Comparison of ENCODE assay signal across 30 cellular contexts in genomic region chr4:37909690-37910486, GRCh38. TPM values are rescaled to one million over a fixed set of nuclear protein-coding genes. Genes with fewer than 3 reads are reported as not detected.
DNase-seq lines count a peak whose midpoint lies in the region; FAIRE-seq and TF ChIP-seq lines count a peak whose summit lies in the region.
"Had no signal": no experiment of that assay in that cellular context is flagged by ENCODE, and none has a peak within 500 bp of the region (broad histone marks: within the 10 kb centered on the region; RNA-seq: fewer than 3 reads in every experiment).

No MANE protein-coding gene starts in this region.

- DNase-seq in GM12892 (ENCODE audit: insufficient read length) = no peak
- DNase-seq in astrocyte of the hippocampus (ENCODE audit: low read depth, low spot score) = peak; percentile 48
- no peak for DNase-seq in left ventricle myocardium inferior
- no peak for DNase-seq in sigmoid colon
- no peak for DNase-seq in activated gamma-delta T cell (lab: John Stamatoyannopoulos, UW)
- DNase-seq in glomerular visceral epithelial cell (ENCODE audit: extremely low spot score) = no peak
- DNase-seq in Caco-2 = no peak
- DNase-seq in posterior cingulate gyrus = no peak
- DNase-seq: activated CD4-positive, alpha-beta T cell treated with anti-CD3 and anti-CD28 coated beads for 4 hours; activated naive CD4-positive, alpha-beta T cell treated with anti-CD3 and anti-CD28 coated beads, Interleukin-2, amount 50 U/mL, for 16 hours; activated T-cell treated with anti-CD3 and anti-CD28 coated beads, Interleukin-2, amount 50 U/mL, for 72 hours; anterior cingulate cortex; cerebellar nuclear complex; effector CD4-positive, alpha-beta T cell; foreskin keratinocyte; GF-D8; Kasumi-1; NCI-H1694; NCI-H526 treated with DMSO at 0.1 percent for 48 hours; stimulated activated CD4-positive, alpha-beta T cell treated with anti-CD3 and anti-CD28 coated beads, Interleukin-2, amount 100 ng/mL, for 24 hours; upper lobe of right lung had no signal

- CTCF ChIA-PET in Caco-2 (lab: Charles Lee) = no interaction called here

- H3K27ac Mint-ChIP-seq in Caco-2 (ENCODE audit: unreplicated experiment) = no peak overlapping the region
- H3K27ac Mint-ChIP-seq: activated T-cell treated with anti-CD3 and anti-CD28 coated beads, Interleukin-2, amount 50 U/mL, for 72 hours; neural progenitor cell; progenitor cell of endocrine pancreas; T-helper 1 cell treated with Interleukin-12 subunit alpha and Interleukin-12 subunit beta and Interleukin-4 antibody, amounts not matched to agents 30 μg/mL and 1 μg/mL, for 36 hours had no signal

- TF ChIP-seq CTCF in left ventricle myocardium inferior (IDR thresholded peaks at IDR 0.05; ENCODE audit: borderline replicate concordance) (no peak), sigmoid colon (IDR thresholded peaks at IDR 0.05) (no peak), Caco-2 (IDR thresholded peaks at IDR 0.05; ENCODE audit: insufficient read depth in 1 of 2, low read depth in 1 of 2, low read length in 1 of 2, severe bottlenecking in 1 of 2, unreplicated experiment in 1 of 2) (no peak)

- no peaks in the 10 kb centered on the region for H3K9me3 Mint-ChIP-seq in Caco-2 (ENCODE audit: unreplicated experiment)
- H3K9me3 Mint-ChIP-seq: activated T-cell treated with anti-CD3 and anti-CD28 coated beads, Interleukin-2, amount 50 U/mL, for 72 hours; neural progenitor cell; T-helper 1 cell treated with Interleukin-12 subunit alpha and Interleukin-12 subunit beta and Interleukin-4 antibody, amounts not matched to agents 30 μg/mL and 1 μg/mL, for 36 hours had no signal

- POLR2A ChIA-PET in Caco-2 (lab: Charles Lee) = no interaction called here

- H3K36me3 Mint-ChIP-seq in Caco-2 (ENCODE audit: insufficient read depth, unreplicated experiment) = no peaks in the 10 kb centered on the region
- H3K36me3 Mint-ChIP-seq: neural progenitor cell had no signal

- no peaks in the 10 kb centered on the region for H3K27me3 ChIP-seq in left ventricle myocardium inferior (ENCODE audit: low read depth)
- no peaks in the 10 kb centered on the region for H3K27me3 ChIP-seq in sigmoid colon
- H3K27me3 ChIP-seq in Caco-2 (replicated peaks; ENCODE audit: control insufficient read depth, insufficient read depth, low read length) = no peaks in the 10 kb centered on the region; the same call in 1 of the 2 replicates
- H3K27me3 ChIP-seq: neural progenitor cell, SJSA1, upper lobe of right lung had no signal

- intact Hi-C loops in left ventricle myocardium inferior (cut with micrococcal nuclease) = no loop called here
- intact Hi-C loops in sigmoid colon (cut with DNase I) = no loop called here
- intact Hi-C loops in Caco-2 (cut with micrococcal nuclease; ENCODE audit: unreplicated experiment) = no loop called here
- intact Hi-C loops in posterior cingulate gyrus (cut with DNase I) = no loop called here

- H3K36me3 ChIP-seq in left ventricle myocardium inferior = no peaks in the 10 kb centered on the region
- H3K36me3 ChIP-seq in sigmoid colon = no peaks in the 10 kb centered on the region
- H3K36me3 ChIP-seq in Caco-2 (ENCODE audit: control insufficient read depth, insufficient read depth, low read length) = no peaks in the 10 kb centered on the region
- H3K36me3 ChIP-seq: neural progenitor cell, SJSA1, upper lobe of right lung had no signal

- no peak for TF ChIP-seq EP300 in sigmoid colon (IDR thresholded peaks at IDR 0.05)

- 91 to 94% methylated on average over 4 of the region's 4 CpGs for WGBS in sigmoid colon, 2 donors

- BruUV-seq in Caco-2 (replicated peaks; lab: Mats Ljungman, UMichigan) = no TSS peak

- FAIRE-seq in GM12892 (lab: Jason Lieb, UNC) = peak; percentile 17
- FAIRE-seq: H1, HepG2 had no signal

- peaks cover 16% of the 10 kb centered on the region for H3K27me3 Mint-ChIP-seq in Caco-2 (ENCODE audit: insufficient read depth, unreplicated experiment)

- TF ChIP-seq POLR2A in GM12892 (IDR thresholded peaks at IDR 0.05; ENCODE audit: low read depth, low read length) = no peak
- no peak for TF ChIP-seq POLR2A in sigmoid colon (IDR thresholded peaks at IDR 0.05)

- H3K4me3 ChIP-seq in left ventricle myocardium inferior (peak overlapping the region; percentile 34), sigmoid colon (no peak overlapping the region), Caco-2 (ENCODE audit: low read depth, low read length) (no peak overlapping the region)
- H3K4me3 ChIP-seq: lung, neural progenitor cell, SJSA1, smooth muscle cell, upper lobe of right lung had no signal

- H3K4me3 Mint-ChIP-seq in Caco-2 (ENCODE audit: unreplicated experiment) = no peak overlapping the region
- H3K4me3 Mint-ChIP-seq: activated T-cell treated with anti-CD3 and anti-CD28 coated beads, Interleukin-2, amount 50 U/mL, for 72 hours; neural progenitor cell; T-helper 1 cell treated with Interleukin-12 subunit alpha and Interleukin-12 subunit beta and Interleukin-4 antibody, amounts not matched to agents 30 μg/mL and 1 μg/mL, for 36 hours had no signal

- H3K9me3 ChIP-seq in left ventricle myocardium inferior (replicated peaks) (no peaks in the 10 kb centered on the region), sigmoid colon (no peaks in the 10 kb centered on the region), Caco-2 (no peaks in the 10 kb centered on the region)
- H3K9me3 ChIP-seq: SJSA1, upper lobe of right lung had no signal

- H3K4me1 Mint-ChIP-seq in Caco-2 (ENCODE audit: low read depth, unreplicated experiment) = no peaks in the 10 kb centered on the region

- peak overlapping the region; percentile 81 for H3K27ac ChIP-seq in left ventricle myocardium inferior (replicated peaks)
- peak overlapping the region; percentile 66 to 78 (median 74) for H3K27ac ChIP-seq in sigmoid colon
- H3K27ac ChIP-seq: foreskin keratinocyte, neural progenitor cell, SJSA1, upper lobe of right lung had no signal

- H3K4me1 ChIP-seq in left ventricle myocardium inferior (peaks cover 60% of the 10 kb centered on the region), sigmoid colon (peaks cover 0 to 75% (median 38%) of the 10 kb centered on the region in 4 donors), Caco-2 (no peaks in the 10 kb centered on the region)
- H3K4me1 ChIP-seq: foreskin keratinocyte, neural progenitor cell, SJSA1 had no signal

RNA-seq across cellular contexts. Expression of gene TBC1D1, which starts 19.0 kb away (rescaled TPM):
- 30.8 TPM for polyA plus RNA-seq in GM12892 (2012; ENCODE audit: missing spikeins)
- 129 TPM for total RNA-seq in left ventricle myocardium inferior
- total RNA-seq in sigmoid colon = 100 to 1,000 TPM; 253 to 450 (median 404) TPM
- 10 to 100 TPM; 31.2 to 56.7 (median 40.0) TPM for polyA plus RNA-seq in sigmoid colon
- total RNA-seq in Caco-2 (2022) = 26.0 and 28.5 TPM in 2 replicates

RNA-seq across cellular contexts. Expression of gene PTTG2, which starts 50.3 kb away (rescaled TPM):
- polyA plus RNA-seq in GM12892 (2012; ENCODE audit: missing spikeins) = not detected
- total RNA-seq in left ventricle myocardium inferior (0.58 TPM), sigmoid colon (1 to 10 TPM; 2.4 to 7.7 (median 6.3) TPM), Caco-2 (2022) (not detected in 2 replicates)
- polyA plus RNA-seq in sigmoid colon = under 1 TPM in 1 of 3 donors, not detected in 2; 0.28 TPM
- total RNA-seq: activated T-cell treated with anti-CD3 and anti-CD28 coated beads, Interleukin-2, amount 50 U/mL, for 72 hours; foreskin keratinocyte; H1; HepG2; progenitor cell of endocrine pancreas; SJSA1; smooth muscle cell had no signal
- polyA plus RNA-seq: BJ, foreskin keratinocyte, H1, HepG2, smooth muscle cell had no signal
